ENCODE assay signal across 1 cellular context in genomic region chr22:39081557-39081956, GRCh38.
TF ChIP-seq lines count a peak whose summit lies in the region.

No MANE protein-coding gene starts in this region.

TF ChIP-seq in H1, 55 proteins besides CTCF, POLR2A, EP300 and RAD21:
- TF ChIP-seq NRF1 (IDR thresholded peaks at IDR 0.05; ENCODE audit: low read depth, low read length) (no peak), EGR1 (IDR thresholded peaks at IDR 0.05; ENCODE audit: borderline replicate concordance, low read depth, low read length) (no peak), TCF12 (IDR thresholded peaks at IDR 0.05; ENCODE audit: low read depth, low read length) (no peak), TBP (IDR thresholded peaks at IDR 0.05; ENCODE audit: low read depth, low read length) (no peak), JUND (IDR thresholded peaks at IDR 0.05; ENCODE audit: low read length) (no peak)
